ENCODE assay signal across 9 cellular contexts in the genomic region with DNA sequence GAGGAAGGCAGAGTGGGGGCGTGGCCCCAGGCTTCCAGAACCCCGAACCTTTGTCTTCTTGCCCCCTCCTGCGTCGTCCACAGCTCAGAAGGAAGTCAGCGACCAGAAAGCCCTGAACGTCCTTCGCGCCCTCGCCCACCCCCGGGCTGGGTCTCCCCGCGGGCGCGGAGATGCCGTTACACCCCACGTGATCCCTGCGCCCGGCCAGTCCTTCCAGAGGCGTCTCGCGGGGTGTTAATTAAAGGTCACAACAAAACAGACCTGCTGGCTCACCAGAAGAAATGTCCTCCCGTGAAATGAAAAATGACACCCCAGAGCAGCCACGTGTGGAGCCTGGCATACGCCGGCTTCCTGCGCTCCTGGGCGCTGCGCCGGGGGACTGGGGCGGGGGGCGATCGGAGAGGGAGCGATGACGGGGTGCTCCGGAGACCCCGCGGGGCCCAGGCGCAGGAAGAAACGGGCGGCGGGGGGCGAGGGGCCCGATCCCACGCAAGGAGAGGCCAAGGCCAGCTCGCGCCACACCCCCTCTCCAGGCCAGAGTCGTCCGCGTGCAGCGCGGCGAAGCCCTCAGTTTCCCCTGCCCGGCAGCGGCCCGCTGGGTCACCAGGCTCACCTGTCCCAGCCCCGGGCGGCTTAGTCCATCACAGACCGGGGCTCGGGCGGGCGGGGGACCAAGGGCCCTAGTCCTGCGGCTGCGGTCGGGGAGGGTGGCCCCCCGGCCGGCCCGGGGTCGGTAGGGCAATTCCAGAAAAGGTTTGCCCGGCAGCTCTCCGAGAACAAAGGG. TPM values are rescaled to one million over a fixed set of nuclear protein-coding genes. Genes with fewer than 3 reads are reported as not detected.
DNase-seq lines count a peak whose midpoint lies in the region; ATAC-seq, FAIRE-seq and TF ChIP-seq lines count a peak whose summit lies in the region.
"Had no signal": no experiment of that assay in that cellular context is flagged by ENCODE, and none has a peak within 500 bp of the region (broad histone marks: within the 10 kb centered on the region; RNA-seq: fewer than 3 reads in every experiment).

No MANE protein-coding gene starts in this region.

- no peak overlapping the region for H4K91ac ChIP-seq in H1 (replicated peaks; ENCODE audit: insufficient read length, low read length)

- H3K14ac ChIP-seq in H1 (ENCODE audit: insufficient read length): no peak overlapping the region

- H3K27me3 ChIP-seq in BJ (ENCODE audit: control insufficient read depth, insufficient read depth, low read length) (peaks cover 3% of the 10 kb centered on the region; the same call in 1 of the 2 replicates), GM23248 (replicated peaks; ENCODE audit: insufficient read depth) (no peaks in the 10 kb centered on the region), H1 (replicated peaks in 1 of 4; ENCODE audit: control insufficient read depth in 3 of 4, extremely low read depth in 1 of 4, insufficient read depth in 3 of 4, low read length in 3 of 4) (peaks cover 28 to 54% (median 45%) of the 10 kb centered on the region in 4 experiments), muscle layer of duodenum (ENCODE audit: low read depth, low read length) (no peaks in the 10 kb centered on the region)

- peaks cover 18% of the 10 kb centered on the region for H3K23me2 ChIP-seq in H1 (ENCODE audit: low read depth, low read length)

- no peaks in the 10 kb centered on the region for H3K9me2 ChIP-seq in GM23248 (ENCODE audit: insufficient read depth)

- no peak overlapping the region for H2AK5ac ChIP-seq in H1 (ENCODE audit: low read depth, low read length)

- TF ChIP-seq POLR2A in H1 (IDR thresholded peaks at IDR 0.05; ENCODE audit: control extremely low read depth in 1 of 2, low read depth in 2 of 2, low read length in 2 of 2): no peak

- H3K18ac ChIP-seq in H1 (ENCODE audit: extremely low read depth, low read length): no peak overlapping the region

- CTCF ChIA-PET in BJ (lab: Yijun Ruan, JAX): interaction anchor here (0.6 to 5.3 kb wide), 54 partner anchors 12 to 1571 kb away, joined by 3 to 58 read pairs (median 4); partner anchors contain the start of gene SCCPDH
- CTCF ChIA-PET in T-cell (lab: Charles Lee): interaction anchor here (0.5 to 1.7 kb wide), 9 partner anchors 56 to 1336 kb away, joined by 3 to 19 read pairs (median 5); no protein-coding TSS in a partner anchor
- CTCF ChIA-PET in H1 (lab: Charles Lee; ENCODE audit: partially characterized antibody): interaction anchor here (0.7 to 4.4 kb wide), 46 partner anchors 12 to 1298 kb away, joined by 3 to 37 read pairs (median 4); no protein-coding TSS in a partner anchor

- H4K5ac ChIP-seq in H1 (ENCODE audit: insufficient read length, low read depth, low read length): no peak overlapping the region

- no peak overlapping the region; the same call in 1 of the 2 replicates for H4K8ac ChIP-seq in H1 (ENCODE audit: extremely low read depth, insufficient read depth, low read length)

- no peaks in the 10 kb centered on the region for H3K4me1 ChIP-seq in GM23248 (ENCODE audit: insufficient read depth)
- peaks cover 0 to 21% (median 8%) of the 10 kb centered on the region in 4 experiments; a peak in 5 of 7 replicates for H3K4me1 ChIP-seq in H1 (replicated peaks in 1 of 4; ENCODE audit: control insufficient read depth in 3 of 4, insufficient read depth in 4 of 4, low read length in 3 of 4)
- H3K4me1 ChIP-seq in muscle layer of duodenum (ENCODE audit: control insufficient read depth in 1 of 2, insufficient read depth in 2 of 2, low read length in 2 of 2): peaks cover 0 to 36% of the 10 kb centered on the region in 2 donors

- H2BK120ac ChIP-seq in H1 (replicated peaks; ENCODE audit: low read depth, low read length): no peak overlapping the region

- peak overlapping the region; percentile 76 to 84 (median 79) for H3K4me3 Mint-ChIP-seq in T-cell

- H2BK20ac ChIP-seq in H1 (ENCODE audit: low read length): no peak overlapping the region

- TF ChIP-seq EP300 in H1 (IDR thresholded peaks at IDR 0.05; ENCODE audit: borderline replicate concordance in 1 of 2, low read depth in 2 of 2, low read length in 2 of 2): no peak

- H3K9ac ChIP-seq in GM23248 (peak overlapping the region; percentile 73), H1 (replicated peaks in 1 of 4; ENCODE audit: extremely low read depth in 1 of 4, low read depth in 3 of 4, low read length in 3 of 4) (no peak overlapping the region)

- no peak overlapping the region for H3K27ac Mint-ChIP-seq in T-cell

- no peaks in the 10 kb centered on the region for H3F3A ChIP-seq in GM23248 (ENCODE audit: insufficient read depth)

- H3K79me1 ChIP-seq in H1 (ENCODE audit: low read depth, low read length): no peaks in the 10 kb centered on the region

- H2BK12ac ChIP-seq in H1 (ENCODE audit: low read depth, low read length): peak overlapping the region; percentile 71; the same call in 1 of the 2 replicates

- FAIRE-seq in H1 (lab: Jason Lieb, UNC): no peak

- H3K36me3 ChIP-seq in BJ (ENCODE audit: control insufficient read depth, insufficient read depth, low read length) (peaks cover 2% of the 10 kb centered on the region; the same call in 1 of the 2 replicates), GM23248 (ENCODE audit: low read depth) (no peaks in the 10 kb centered on the region), H1 (ENCODE audit: control insufficient read depth in 2 of 4, insufficient read depth in 4 of 4, low read length in 3 of 4) (0 out of 8 replicates have a peak, but pooled peaks cover 0 to 2% (median 0%) of the 10 kb centered on the region in 4 experiments), muscle layer of duodenum (ENCODE audit: control insufficient read depth in 1 of 2, insufficient read depth in 2 of 2, low read length in 2 of 2) (no peaks in the 10 kb centered on the region)

- H3K36me3 Mint-ChIP-seq in T-cell: no peaks in the 10 kb centered on the region

- H3K79me2 ChIP-seq in GM23248 (ENCODE audit: insufficient read depth) (peaks cover 23% of the 10 kb centered on the region), H1 (ENCODE audit: control insufficient read depth in 1 of 2, insufficient read depth in 2 of 2, low read length in 2 of 2) (no peaks in the 10 kb centered on the region)

- no peak for TF ChIP-seq CTCF in BJ (IDR thresholded peaks at IDR 0.05; ENCODE audit: insufficient read depth, low read depth, low read length)
- no peak for TF ChIP-seq CTCF in H1 (IDR thresholded peaks at IDR 0.05; ENCODE audit: control extremely low read depth in 1 of 3, insufficient read depth in 1 of 3, low read depth in 1 of 3, low read length in 3 of 3)

- no peak overlapping the region for H3K56ac ChIP-seq in H1 (replicated peaks; ENCODE audit: insufficient read length, low read depth, low read length)

- H3K9me3 Mint-ChIP-seq in T-cell: no peaks in the 10 kb centered on the region

- H3K4me2 ChIP-seq in GM23248 (ENCODE audit: unreplicated experiment) (peak overlapping the region; percentile 93), H1 (ENCODE audit: insufficient read depth in 1 of 2, low read depth in 2 of 2, low read length in 2 of 2) (peak overlapping the region; percentile 84 to 91)

- H2BK5ac ChIP-seq in H1 (ENCODE audit: low read depth, low read length): no peak overlapping the region

- H2BK15ac ChIP-seq in H1 (ENCODE audit: low read length): no peak overlapping the region

- H3K4me3 ChIP-seq in BJ (ENCODE audit: low read depth, low read length): peak overlapping the region; percentile 82
- peak overlapping the region; percentile 81 for H3K4me3 ChIP-seq in GM23248
- H3K4me3 ChIP-seq in H1 (ENCODE audit: extremely low read depth in 1 of 4, insufficient read depth in 2 of 4, low read depth in 3 of 4, low read length in 4 of 4): peak overlapping the region; percentile 32 to 73 (median 45)
- peak overlapping the region; percentile 72 to 76 for H3K4me3 ChIP-seq in muscle layer of duodenum (ENCODE audit: low read depth in 1 of 2, low read length in 2 of 2)

- no peak overlapping the region for H3K23ac ChIP-seq in H1 (ENCODE audit: insufficient read length)

- H3K27me3 Mint-ChIP-seq in T-cell: peaks cover 54 to 74% of the 10 kb centered on the region in 2 donors

- in situ Hi-C loops in GM23248 (cut with MboI): no loop called here

- WGBS in GM23248 (ENCODE audit: low coverage in 1 of 2, low lambda C conversion rate in 2 of 2, missing lambda C conversion rate in 2 of 2), 2 experiments: 1 to 3% methylated on average over 39 to 50 of the region's 70 CpGs
- 1% methylated on average over 36 of the region's 70 CpGs; no CpG with 5 or more reads in 1 of the 2 experiments for WGBS in H1 (ENCODE audit: extremely low coverage in 1 of 2, insufficient coverage in 1 of 2, insufficient read length in 1 of 2, insufficient replicate concordance in 2 of 2, low coverage in 1 of 2, low lambda C conversion rate in 2 of 2, missing lambda C conversion rate in 1 of 2), 2 experiments

- H4K20me1 ChIP-seq in GM23248 (ENCODE audit: insufficient read depth) (no peaks in the 10 kb centered on the region), H1 (replicated peaks in 1 of 2; ENCODE audit: control insufficient read depth in 1 of 2, insufficient read depth in 2 of 2, low read length in 2 of 2) (peaks cover 0 to 6% of the 10 kb centered on the region in 2 experiments)

- no peaks in the 10 kb centered on the region for H3K9me3 ChIP-seq in GM23248 (ENCODE audit: low read depth)
- H3K9me3 ChIP-seq in H1 (ENCODE audit: insufficient read depth in 2 of 2, low read depth in 1 of 2, low read length in 1 of 2): no peaks in the 10 kb centered on the region
- no peaks in the 10 kb centered on the region for H3K9me3 ChIP-seq in muscle layer of duodenum (ENCODE audit: control insufficient read depth in 1 of 2, low read length in 2 of 2)

- TF ChIP-seq RAD21 in H1 (IDR thresholded peaks at IDR 0.05 in 1 of 2, conservative IDR thresholded peaks at IDR 0.05 in 1 of 2; ENCODE audit: low read depth in 2 of 2, low read length in 2 of 2): no peak

- no peak for ATAC-seq in T-cell (replicated peaks in 1 of 4)
- ATAC-seq in HG03095 (IDR thresholded peaks at IDR 0.05; ENCODE audit: unreplicated experiment): no peak
- ATAC-seq in HG03135 (IDR thresholded peaks at IDR 0.05; ENCODE audit: unreplicated experiment): no peak
- ATAC-seq: left colon had no signal

- H3K4me1 Mint-ChIP-seq in T-cell: peaks cover 22 to 31% (median 27%) of the 10 kb centered on the region in 3 donors

- H3K27ac ChIP-seq in GM23248 (no peak overlapping the region), H1 (ENCODE audit: low read depth, low read length) (no peak overlapping the region), muscle layer of duodenum (ENCODE audit: low read length) (no peak overlapping the region)

- DNase-seq in BJ (ENCODE audit: low read depth) (no peak), GM23248 (peak; percentile 62), T-cell (peak in 3 of 34 experiments; percentile 1 to 8 (median 4)), H1 (ENCODE audit: low read depth in 1 of 2, low spot score in 2 of 2) (peak in 1 of 2 experiments; percentile 71), medulla oblongata (ENCODE audit: extremely low spot score) (no peak)

- no peak overlapping the region for H3K4ac ChIP-seq in H1 (replicated peaks; ENCODE audit: insufficient read length, low read depth, low read length)

- peak overlapping the region; percentile 85 for H2AFZ ChIP-seq in GM23248
- 0 out of 2 replicates have a peak overlapping the region, but pooled peaks have one; percentile 28 for H2AFZ ChIP-seq in H1 (ENCODE audit: low read length)

- POLR2A ChIA-PET in BJ (lab: Charles Lee) (no interaction called here), T-cell (lab: Charles Lee) (no interaction called here), H1 (lab: Charles Lee; ENCODE audit: partially characterized antibody) (interaction anchor here (0.6 to 0.8 kb wide), 2 partner anchors 167 to 227 kb away, joined by 3 to 4 read pairs; no protein-coding TSS in a partner anchor)

RNA-seq across cellular contexts. Expression of gene KIF26B, which starts 0.9 kb away (rescaled TPM):
- polyA plus RNA-seq in BJ (2011; rRNA removed): 2.8 and 3.0 TPM in 2 replicates
- polyA minus RNA-seq in BJ (2011; rRNA and poly(A)+ RNA removed): 19.6 and 32.0 TPM in 2 replicates
- 7.8 and 8.0 TPM in 2 replicates for total RNA-seq in GM23248 (2014; rRNA removed; shearing (Covaris generic))
- 2.4 and 2.5 TPM in 2 replicates for polyA plus RNA-seq in GM23248 (2016; fragmentation: Nextera tagmentation; extraction: Ambion mirVana)
- total RNA-seq in T-cell: under 1 TPM in 3 of 5 donors, not detected in 2; 0.03 to 0.06 (median 0.05) TPM
- total RNA-seq in H1 (2021; fragmentation: NEBNext Ultra II Directional; extraction: Animal tissue kit (Norgen Biotek cat#: 25700)): 0.19 and 0.28 TPM in 2 replicates
- 0.06 and 0.11 TPM in 2 replicates for polyA plus RNA-seq in H1 (2011; rRNA removed)
- 0.12 TPM for polyA plus RNA-seq in H1 (2011; cell fraction: cytosol; rRNA removed)
- 0.14 TPM for polyA plus RNA-seq in H1 (2011; cell fraction: nucleus; rRNA removed)
- 0.10 to 0.27 TPM (median 0.18 TPM) in 4 replicates for polyA plus RNA-seq in H1 (2012, experiment 1 of 2)
- 0.14 TPM for polyA plus RNA-seq in H1 (2012, experiment 2 of 2)
- 0.06 TPM for polyA plus RNA-seq in H1 (2013, experiment 1 of 2)
- polyA plus RNA-seq in H1 (2013, experiment 2 of 2): 0.11 TPM
- polyA minus RNA-seq in H1 (2011; rRNA and poly(A)+ RNA removed): 0.12 and 0.19 TPM in 2 replicates
- 0.15 TPM for polyA minus RNA-seq in H1 (2011; cell fraction: cytosol; rRNA and poly(A)+ RNA removed)
- polyA minus RNA-seq in H1 (2011; cell fraction: nucleus; rRNA and poly(A)+ RNA removed): 1.5 TPM
